Comparison of ENCODE assay signal across 8 cellular contexts in the genomic region with DNA sequence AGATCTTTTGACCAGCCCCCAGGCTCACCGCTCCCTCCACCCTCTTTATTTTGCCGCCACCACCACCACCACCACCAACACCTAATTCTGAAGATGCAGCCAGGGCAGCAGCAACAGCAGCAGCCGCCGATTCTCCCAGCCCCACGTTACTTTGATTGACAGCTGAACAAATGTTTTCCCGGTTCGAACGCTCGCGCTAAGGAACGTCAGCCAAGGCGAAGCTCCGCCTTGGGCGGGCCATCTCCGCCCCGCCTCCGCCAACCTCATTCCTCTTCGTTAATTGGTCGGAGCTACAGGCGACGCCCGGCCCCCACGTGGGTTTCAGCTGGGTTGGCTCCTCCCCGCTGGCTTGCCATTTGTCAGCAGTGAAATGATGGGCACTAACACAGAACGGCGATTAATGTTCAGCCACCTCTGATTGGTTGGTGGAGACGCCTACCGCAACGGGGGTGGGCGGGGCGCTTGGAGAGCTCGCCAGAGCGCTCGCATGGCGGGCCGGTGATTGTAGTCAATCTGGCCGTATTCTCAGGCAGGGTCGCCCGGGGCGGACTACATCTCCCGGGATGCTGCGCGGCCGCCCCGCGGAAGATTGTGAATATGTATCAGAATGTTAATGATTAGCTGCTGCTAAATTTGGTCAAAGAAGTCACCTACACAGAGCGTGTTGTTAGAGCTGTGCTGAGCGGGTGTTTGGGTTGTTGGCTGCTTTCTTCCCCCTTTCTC. TPM values are rescaled to one million over a fixed set of nuclear protein-coding genes. Genes with fewer than 3 reads are reported as not detected.
DNase-seq lines count a peak whose midpoint lies in the region; ATAC-seq, FAIRE-seq and TF ChIP-seq lines count a peak whose summit lies in the region.

A gene (plus strand): TSS at position 657 of the 723 bp plus-strand sequence. CDS start 826 bp downstream, outside the sequence.

- peaks cover 29% of the 10 kb centered on the region for H4K20me1 ChIP-seq in astrocyte (ENCODE audit: insufficient read depth, low read length)

- H3K27ac ChIP-seq in astrocyte (ENCODE audit: low read depth, low read length) = peak within 1 kb of the TSS; percentile 94
- peak within 1 kb of the TSS; percentile 92 for H3K27ac ChIP-seq in right cardiac atrium (ENCODE audit: low read length)
- peak within 1 kb of the TSS; percentile 97 for H3K27ac ChIP-seq in psoas muscle
- H3K27ac ChIP-seq in urinary bladder (ENCODE audit: low read depth) = peak within 1 kb of the TSS; percentile 94

- peak within 1 kb of the TSS; percentile 91 for H3K4me2 ChIP-seq in astrocyte (ENCODE audit: low read length)

- H3K4me3 ChIP-seq in astrocyte (ENCODE audit: insufficient read depth, low read depth, low read length) (peak within 1 kb of the TSS; percentile 94), right cardiac atrium (ENCODE audit: low read length) (peak within 1 kb of the TSS; percentile 98), psoas muscle (peak within 1 kb of the TSS; percentile 96), urinary bladder (ENCODE audit: low read depth, low read length) (peak within 1 kb of the TSS; percentile 100)

- H3K4me1 Mint-ChIP-seq in astrocyte (ENCODE audit: low read depth, unreplicated experiment) = peaks cover 10% of the 10 kb centered on the region

- no peak for TF ChIP-seq CTCF in astrocyte (IDR thresholded peaks at IDR 0.05; ENCODE audit: insufficient read depth, low read depth, low read length)
- no peak for TF ChIP-seq CTCF in psoas muscle (IDR thresholded peaks at IDR 0.05)

- H3K4me3 Mint-ChIP-seq in astrocyte (ENCODE audit: unreplicated experiment) = peak within 1 kb of the TSS; percentile 74

- no peaks in the 10 kb centered on the region for H3K9me3 ChIP-seq in astrocyte (ENCODE audit: insufficient read depth, low read depth, low read length)
- no peaks in the 10 kb centered on the region for H3K9me3 ChIP-seq in right cardiac atrium (ENCODE audit: control insufficient read depth, low read length)
- H3K9me3 ChIP-seq in psoas muscle = no peaks in the 10 kb centered on the region

- ATAC-seq in GM18502 (IDR thresholded peaks at IDR 0.05; ENCODE audit: poor library complexity, unreplicated experiment) = peak; percentile 88
- peak; percentile 94 for ATAC-seq in HG02970 (IDR thresholded peaks at IDR 0.05; ENCODE audit: low FRiP score, unreplicated experiment)
- ATAC-seq in right cardiac atrium = peak; percentile 98 to 99
- peak; percentile 90 to 97 (median 94) for ATAC-seq in psoas muscle

- H3K4me1 ChIP-seq in astrocyte (ENCODE audit: insufficient read depth, low read length) = peaks cover 6% of the 10 kb centered on the region
- no peaks in the 10 kb centered on the region for H3K4me1 ChIP-seq in right cardiac atrium (ENCODE audit: control insufficient read depth, insufficient read depth, low read length)
- H3K4me1 ChIP-seq in psoas muscle = peaks cover 25% of the 10 kb centered on the region
- no peaks in the 10 kb centered on the region for H3K4me1 ChIP-seq in urinary bladder (ENCODE audit: insufficient read depth)

- DNase-seq in NCI-H187 treated with DMSO at 0.1 percent for 48 hours (lab: John Stamatoyannopoulos, UW) (peak; percentile 91), T-helper 22 cell (ENCODE audit: low read depth) (peak; percentile 100), astrocyte (ENCODE audit: low read depth) (peak; percentile 100), right cardiac atrium (peak; percentile 100), psoas muscle (peak; percentile 99 to 100)

- H2AFZ ChIP-seq in astrocyte (ENCODE audit: low read depth, low read length) = peak within 1 kb of the TSS; percentile 93

- H3K36me3 ChIP-seq in astrocyte (ENCODE audit: insufficient read depth, low read length) (peaks cover 1% of the 10 kb centered on the region), psoas muscle (ENCODE audit: insufficient read depth in 1 of 2, low read depth in 1 of 2) (peaks cover 0 to 6% of the 10 kb centered on the region in 2 donors), urinary bladder (ENCODE audit: insufficient read depth) (no peaks in the 10 kb centered on the region)

- H3K27me3 Mint-ChIP-seq in astrocyte (ENCODE audit: low read depth, unreplicated experiment) = no peaks in the 10 kb centered on the region

- under 1% methylated on average over 48 of the region's 48 CpGs for WGBS in right cardiac atrium
- WGBS in psoas muscle, 3 donors = 0 to 1% (median 0%) methylated on average over 48 of the region's 48 CpGs
- WGBS in urinary bladder = under 1% methylated on average over 48 of the region's 48 CpGs

- FAIRE-seq in astrocyte (lab: Jason Lieb, UNC) = peak; percentile 70

- H3K79me2 ChIP-seq in astrocyte (ENCODE audit: insufficient read depth, low read length) = peaks cover 44% of the 10 kb centered on the region

- no peak within 1 kb of the TSS for H3K27ac Mint-ChIP-seq in astrocyte (ENCODE audit: unreplicated experiment)

- intact Hi-C loops in right cardiac atrium (cut with DNase I) (loop anchor here in 1 of 4 donors (5.0 kb wide), 1 partner anchor 51 kb away; no protein-coding TSS in a partner anchor), psoas muscle (cut with DNase I) (loop anchor here (5.0 to 10.0 kb wide), 5 partner anchors 93 to 403 kb away; no protein-coding TSS in a partner anchor)

- no peaks in the 10 kb centered on the region for H3K9me3 Mint-ChIP-seq in astrocyte (ENCODE audit: unreplicated experiment)

- no peaks in the 10 kb centered on the region for H3K27me3 ChIP-seq in astrocyte (ENCODE audit: insufficient read depth, low read length)
- H3K27me3 ChIP-seq in right cardiac atrium (ENCODE audit: control insufficient read depth, insufficient read depth) = no peaks in the 10 kb centered on the region
- H3K27me3 ChIP-seq in psoas muscle (ENCODE audit: insufficient read depth in 3 of 3, low read length in 2 of 3) = no peaks in the 10 kb centered on the region

- peaks cover 2% of the 10 kb centered on the region for H3K36me3 Mint-ChIP-seq in astrocyte (ENCODE audit: low read depth, unreplicated experiment)

- H3K9ac ChIP-seq in astrocyte (ENCODE audit: low read length) = peak within 1 kb of the TSS; percentile 96

RNA-seq across cellular contexts. Expression of the gene that starts here (rescaled TPM):
- total RNA-seq in astrocyte = 96.3 and 98.5 TPM in 2 replicates
- total RNA-seq in right cardiac atrium = 10 to 100 TPM; 16.3 to 20.1 (median 18.7) TPM
- 5.9 TPM for polyA plus RNA-seq in right cardiac atrium
- total RNA-seq in psoas muscle = 10 to 100 TPM; 17.6 to 51.9 (median 21.9) TPM
- polyA plus RNA-seq in psoas muscle = 10 to 100 TPM in 2 of 3 donors, 1 to 10 TPM in 1; 5.1 to 22.3 (median 14.3) TPM
- total RNA-seq in urinary bladder = 41.7 TPM
- polyA plus RNA-seq in urinary bladder = 28.7 TPM

Comparison
In these comparisons a context has a peak if more than half of its experiments do, and no peak if none do; other contexts are left out.
1. Peak in every context shown above with its lines: DNase-seq, ATAC-seq, H3K4me3 ChIP-seq and H3K27ac ChIP-seq.